Comparison of ENCODE assay signal across 1 cellular context in the genomic region with DNA sequence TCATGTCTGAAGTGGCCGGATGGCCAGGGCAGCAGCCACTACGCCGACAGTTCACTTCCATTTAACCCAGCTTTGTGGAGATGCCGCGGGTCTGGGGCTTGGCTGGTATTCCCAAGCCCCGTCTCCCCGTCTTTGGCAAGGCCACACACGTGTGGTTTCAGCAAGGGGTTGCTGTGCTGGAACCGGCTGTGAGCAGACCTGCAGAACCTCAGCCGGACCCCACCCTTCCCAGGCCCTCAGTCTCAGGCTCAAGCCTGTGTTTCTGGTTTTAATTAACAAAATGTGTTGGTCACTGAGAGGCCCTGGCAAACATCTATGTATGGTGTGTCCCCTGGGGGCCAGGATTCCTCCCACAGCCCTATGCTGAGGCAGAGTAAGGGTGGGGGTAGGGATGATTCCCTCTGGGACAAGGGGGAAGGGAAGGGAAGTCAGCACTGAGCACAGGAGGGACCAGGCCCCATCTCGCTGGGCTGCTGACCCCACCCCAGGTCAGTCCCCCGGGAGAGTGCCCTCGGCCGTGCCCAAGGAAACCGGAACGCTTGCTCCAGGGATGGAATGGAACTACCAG.
TF ChIP-seq lines count a peak whose summit lies in the region.

No MANE protein-coding gene starts in this region.

TF ChIP-seq in IMR-90, 13 proteins besides CTCF, POLR2A, EP300 and RAD21 (continued from another document):
- TF ChIP-seq, protein P1, sequence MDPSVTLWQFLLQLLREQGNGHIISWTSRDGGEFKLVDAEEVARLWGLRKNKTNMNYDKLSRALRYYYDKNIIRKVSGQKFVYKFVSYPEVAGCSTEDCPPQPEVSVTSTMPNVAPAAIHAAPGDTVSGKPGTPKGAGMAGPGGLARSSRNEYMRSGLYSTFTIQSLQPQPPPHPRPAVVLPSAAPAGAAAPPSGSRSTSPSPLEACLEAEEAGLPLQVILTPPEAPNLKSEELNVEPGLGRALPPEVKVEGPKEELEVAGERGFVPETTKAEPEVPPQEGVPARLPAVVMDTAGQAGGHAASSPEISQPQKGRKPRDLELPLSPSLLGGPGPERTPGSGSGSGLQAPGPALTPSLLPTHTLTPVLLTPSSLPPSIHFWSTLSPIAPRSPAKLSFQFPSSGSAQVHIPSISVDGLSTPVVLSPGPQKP (IDR thresholded peaks at IDR 0.05; ENCODE audit: borderline replicate concordance, low read depth, low read length), result no peak
- no peak for TF ChIP-seq MAFK (IDR thresholded peaks at IDR 0.05; ENCODE audit: low read depth, low read length)
